23 cellular contexts compared by ENCODE assay signal in the genomic region with DNA sequence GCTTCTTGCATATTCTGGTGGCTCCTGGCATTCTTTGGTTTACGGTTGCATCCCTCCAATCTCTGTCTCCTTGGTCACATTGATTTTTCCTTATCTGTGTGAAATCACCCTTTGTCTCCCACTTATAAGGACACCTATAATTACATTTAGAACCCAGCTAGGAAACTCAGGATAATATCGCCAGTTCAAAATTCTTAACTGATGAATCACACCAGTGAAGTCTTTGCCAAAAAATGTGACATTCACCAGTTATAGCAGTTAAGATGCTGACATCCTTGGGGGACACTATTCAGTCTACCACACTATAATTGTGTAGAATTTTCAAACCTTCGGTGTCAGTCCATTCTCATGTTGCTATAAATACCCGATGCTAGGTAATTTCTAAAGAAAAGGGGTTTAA.
A peak's percentile ranks its signal among the peaks of the same experiment; 100 is the strongest.
DNase-seq lines count a peak whose midpoint lies in the region; ATAC-seq, FAIRE-seq and TF ChIP-seq lines count a peak whose summit lies in the region.
"Had no signal": no experiment of that assay in that cellular context is flagged by ENCODE, and none has a peak within 500 bp of the region (broad histone marks: within the 10 kb centered on the region; RNA-seq: fewer than 3 reads in every experiment).

No MANE protein-coding gene starts in this region.

- POLR2A ChIA-PET in IMR-90 (lab: Charles Lee; ENCODE audit: unreplicated experiment) (no interaction called here), HepG2 (lab: Yijun Ruan, JAX) (no interaction called here)

- intact Hi-C loops in IMR-90 (cut with micrococcal nuclease) (no loop called here), thyroid gland (cut with DNase I) (no loop called here), HepG2 (cut with micrococcal nuclease; ENCODE audit: unreplicated experiment) (no loop called here)

- peak overlapping the region; percentile 65; the same call in 1 of the 2 replicates for H2AK5ac ChIP-seq in IMR-90 (ENCODE audit: low read depth, low read length)

- H4K5ac ChIP-seq in IMR-90 (ENCODE audit: low read depth, low read length) = no peak overlapping the region; the same call in 1 of the 2 replicates

- H2BK15ac ChIP-seq in IMR-90 (ENCODE audit: low read depth, low read length) = 0 out of 3 replicates have a peak overlapping the region, but pooled peaks have one; percentile 4

- H3K14ac ChIP-seq in IMR-90 (replicated peaks; ENCODE audit: low read depth, low read length) = no peak overlapping the region

- H4K20me1 ChIP-seq in IMR-90 (ENCODE audit: insufficient read depth, low read length) = no peaks in the 10 kb centered on the region
- H4K20me1 ChIP-seq in HepG2 (ENCODE audit: insufficient read depth, low read length) = no peaks in the 10 kb centered on the region

- TF ChIP-seq POLR2A in IMR-90 (IDR thresholded peaks at IDR 0.05; ENCODE audit: low read depth, low read length) (no peak), thyroid gland (IDR thresholded peaks at IDR 0.05) (no peak), HepG2 (IDR thresholded peaks at IDR 0.05; ENCODE audit: insufficient read depth in 1 of 2, low read depth in 2 of 2, low read length in 2 of 2) (no peak)

- no peak overlapping the region for H3K56ac ChIP-seq in IMR-90 (ENCODE audit: extremely low read depth, insufficient read depth, low read length)

- BruUV-seq in IMR-90 (replicated peaks; lab: Mats Ljungman, UMichigan) (no TSS peak), HepG2 (replicated peaks; lab: Mats Ljungman, UMichigan) (no TSS peak)

- no peaks in the 10 kb centered on the region for H3K36me3 ChIP-seq in IMR-90 (ENCODE audit: control insufficient read depth, insufficient read depth, low read length)
- no peaks in the 10 kb centered on the region for H3K36me3 ChIP-seq in thyroid gland
- H3K36me3 ChIP-seq in HepG2 (replicated peaks in 1 of 2; ENCODE audit: control insufficient read depth in 1 of 2, insufficient read depth in 2 of 2, low read length in 2 of 2) = no peaks in the 10 kb centered on the region
- H3K36me3 ChIP-seq: MG63, stomach had no signal

- H3K4me3 ChIP-seq in AG10803 (ENCODE audit: low read length) = no peak overlapping the region
- no peak overlapping the region for H3K4me3 ChIP-seq in IMR-90 (ENCODE audit: insufficient read depth, low read depth, low read length)
- H3K4me3 ChIP-seq in astrocyte of the spinal cord (ENCODE audit: low read depth, low read length) = no peak overlapping the region
- H3K4me3 ChIP-seq in thyroid gland (replicated peaks in 1 of 3) = no peak overlapping the region
- H3K4me3 ChIP-seq in HepG2 (replicated peaks in 1 of 3; ENCODE audit: insufficient read depth in 1 of 3, low read depth in 2 of 3, low read length in 3 of 3) = no peak overlapping the region
- H3K4me3 ChIP-seq: MG63, stomach had no signal

- TF ChIP-seq RAD21 in IMR-90 (IDR thresholded peaks at IDR 0.05; ENCODE audit: low read length) (no peak), HepG2 (CRISPR knock-in tag; IDR thresholded peaks at IDR 0.05) (no peak)

- H3K9me3 ChIP-seq in IMR-90 (ENCODE audit: control insufficient read depth, insufficient read depth, low read length) (no peaks in the 10 kb centered on the region), thyroid gland (no peaks in the 10 kb centered on the region), HepG2 (ENCODE audit: low read length) (no peaks in the 10 kb centered on the region)
- H3K9me3 ChIP-seq: MG63, stomach had no signal

- FAIRE-seq in HepG2 (lab: Jason Lieb, UNC) = no peak

- H3K79me1 ChIP-seq in IMR-90 (ENCODE audit: low read depth in 1 of 2, low read length in 2 of 2) = no peaks in the 10 kb centered on the region

- H3K9me1 ChIP-seq in IMR-90 (ENCODE audit: insufficient read depth, low read length) = no peaks in the 10 kb centered on the region

- ATAC-seq in IMR-90 (ENCODE audit: low read depth) (no peak), HG02759 (IDR thresholded peaks at IDR 0.05; ENCODE audit: unreplicated experiment) (no peak), HepG2 (no peak)
- ATAC-seq: activated T-cell treated with anti-CD3 and anti-CD28 coated beads, Interleukin-2, amount 50 U/mL, for 4 hours; left cardiac atrium; naive thymus-derived CD4-positive, alpha-beta T cell; right cardiac atrium had no signal

- H4K91ac ChIP-seq in IMR-90 (ENCODE audit: insufficient read depth, low read depth, low read length) = no peak overlapping the region

- no peak overlapping the region; the same call in 1 of the 2 replicates for H2BK20ac ChIP-seq in IMR-90 (ENCODE audit: low read depth, low read length)

- no peaks in the 10 kb centered on the region for H3K27me3 ChIP-seq in IMR-90 (ENCODE audit: control insufficient read depth, insufficient read depth, low read length)
- H3K27me3 ChIP-seq in thyroid gland = no peaks in the 10 kb centered on the region
- H3K27me3 ChIP-seq in HepG2 (ENCODE audit: control insufficient read depth in 1 of 2, insufficient read depth in 2 of 2, low read length in 2 of 2) = no peaks in the 10 kb centered on the region
- H3K27me3 ChIP-seq: MG63, stomach had no signal

- H3K23ac ChIP-seq in IMR-90 (ENCODE audit: low read depth, low read length) = no peak overlapping the region

- TF ChIP-seq EP300 in HepG2 (IDR thresholded peaks at IDR 0.05; ENCODE audit: low read depth in 2 of 2, low read length in 2 of 2) = no peak
- no peak for TF ChIP-seq EP300 in HepG2 (CRISPR knock-in tag; IDR thresholded peaks at IDR 0.05; ENCODE audit: borderline replicate concordance)

- in situ Hi-C loops in IMR-90 (cut with MboI; ENCODE audit: low sequenced_read_pairs) = no loop called here
- in situ Hi-C loops in astrocyte of the spinal cord (cut with HindIII; ENCODE audit: low sequenced_read_pairs) = no loop called here
- in situ Hi-C loops in HepG2 (cut with HindIII; ENCODE audit: extremely low pct_ligation_motif_present, low pct_unique_long_range_greater_than_20kb) = no loop called here

- peak overlapping the region; percentile 4; the same call in 1 of the 2 replicates for H2BK120ac ChIP-seq in IMR-90 (ENCODE audit: low read depth, low read length)

- peak overlapping the region; percentile 8; the same call in 1 of the 2 replicates for H3K18ac ChIP-seq in IMR-90 (ENCODE audit: low read depth, low read length)

- dilution Hi-C loops in IMR-90 (cut with HindIII; ENCODE audit: low sequenced_read_pairs, unreplicated experiment) = no loop called here

- H3K4me2 ChIP-seq in IMR-90 (ENCODE audit: low read depth, low read length) (no peak overlapping the region), HepG2 (ENCODE audit: low read depth, low read length) (no peak overlapping the region)

- no peak overlapping the region for H3K4ac ChIP-seq in IMR-90 (ENCODE audit: low read depth, low read length)

- H3K4me1 ChIP-seq in IMR-90 (ENCODE audit: control insufficient read depth, insufficient read depth, low read length) (peaks cover 2% of the 10 kb centered on the region; the same call in 1 of the 2 replicates), thyroid gland (no peaks in the 10 kb centered on the region), HepG2 (ENCODE audit: insufficient read depth, low read length) (no peaks in the 10 kb centered on the region)
- H3K4me1 ChIP-seq: stomach had no signal

- no peak overlapping the region for H3K9ac ChIP-seq in IMR-90 (ENCODE audit: low read depth, low read length)
- H3K9ac ChIP-seq in HepG2 (ENCODE audit: insufficient read depth, low read depth, low read length) = no peak overlapping the region

- CTCF ChIA-PET in IMR-90 (lab: Yijun Ruan, JAX) (no interaction called here), HepG2 (lab: Yijun Ruan, JAX; ENCODE audit: low intra/inter-chr PET ratio, low total read pairs) (no interaction called here)

- no peak overlapping the region for H2AK9ac ChIP-seq in IMR-90 (replicated peaks; ENCODE audit: low read depth, low read length, poor library complexity)

- DNase-seq in AG10803 (ENCODE audit: low read depth) = peak; percentile 14
- DNase-seq in IMR-90 = peak; percentile 21
- DNase-seq in astrocyte of the spinal cord (ENCODE audit: low read depth, low spot score) = peak; percentile 24
- peak; percentile 38 for DNase-seq in kidney tubule cell (ENCODE audit: low spot score)
- DNase-seq in stimulated activated CD4-positive, alpha-beta T cell treated with anti-CD3 and anti-CD28 coated beads, Interleukin-1b, Interleukin-23, amount 100 ng/mL, for 48 hours = no peak
- DNase-seq in thyroid gland = no peak
- DNase-seq in HepG2 (ENCODE audit: low spot score) = no peak
- DNase-seq: activated CD4-positive, alpha-beta T cell treated with anti-CD3 and anti-CD28 coated beads for 1 hour; activated CD8-positive, alpha-beta memory T cell treated with anti-CD3 and anti-CD28 coated beads for 24 hours; activated naive CD4-positive, alpha-beta T cell treated with anti-CD3 and anti-CD28 coated beads, Interleukin-2, amount 10 ng/mL, durations not matched to agents 7 days and 5 days; activated T-cell treated with anti-CD3 and anti-CD28 coated beads, Interleukin-2, amount 50 U/mL, for 4 hours; anterior cingulate cortex; effector CD8-positive, alpha-beta T cell; H7; left cardiac atrium; MG63; naive thymus-derived CD4-positive, alpha-beta T cell; NCI-H1417; NCI-H510A; right cardiac atrium; stimulated activated CD4-positive, alpha-beta T cell treated with anti-CD3 and anti-CD28 coated beads, Interleukin-12 subunit alpha, Interleukin-12 subunit beta, amount 100 ng/mL, for 4 hours; stomach had no signal

- no peak overlapping the region for H4K8ac ChIP-seq in IMR-90 (ENCODE audit: low read depth in 2 of 2, low read length in 2 of 2)

- no CpG with 5 or more reads among the region's 4 CpGs for WGBS in IMR-90 (ENCODE audit: extremely low coverage in 2 of 2, insufficient read length in 1 of 2), 2 experiments
- 84 to 90% methylated on average over 4 of the region's 4 CpGs for WGBS in thyroid gland, 2 donors
- WGBS in HepG2 (ENCODE audit: low lambda C conversion rate) = 13% methylated on average over 4 of the region's 4 CpGs

- H2BK5ac ChIP-seq in IMR-90 (ENCODE audit: low read depth, low read length, poor library complexity, severe bottlenecking) = no peak overlapping the region

- H3K79me2 ChIP-seq in HepG2 (ENCODE audit: insufficient read depth, low read length) = no peaks in the 10 kb centered on the region

- H3K27ac ChIP-seq in IMR-90 (ENCODE audit: insufficient read depth, low read length) (no peak overlapping the region), thyroid gland (no peak overlapping the region), HepG2 (ENCODE audit: extremely low read length, insufficient read depth, low read length) (no peak overlapping the region)
- H3K27ac ChIP-seq: stomach had no signal

- H2AFZ ChIP-seq in IMR-90 (replicated peaks; ENCODE audit: low read length, poor library complexity) (no peak overlapping the region), HepG2 (ENCODE audit: low read length) (no peak overlapping the region)

- TF ChIP-seq CTCF in AG10803 (conservative IDR thresholded peaks at IDR 0.05; ENCODE audit: low read length) = no peak
- TF ChIP-seq CTCF in IMR-90 (conservative IDR thresholded peaks at IDR 0.05; ENCODE audit: low read depth, low read length) = no peak
- no peak for TF ChIP-seq CTCF in astrocyte of the spinal cord (IDR thresholded peaks at IDR 0.05; ENCODE audit: low read depth, low read length)
- no peak for TF ChIP-seq CTCF in thyroid gland (IDR thresholded peaks at IDR 0.05)
- TF ChIP-seq CTCF in HepG2 (CRISPR knock-in tag; IDR thresholded peaks at IDR 0.05) = no peak

TF ChIP-seq in IMR-90, 13 proteins besides CTCF, POLR2A, EP300 and RAD21 (continues in another document):
- no peak for TF ChIP-seq MXI1 (IDR thresholded peaks at IDR 0.05; ENCODE audit: borderline replicate concordance, low read depth, low read length)

Comparison
In these comparisons a context has a peak if more than half of its experiments do, and no peak if none do; other contexts are left out.
1. DNase-seq: peak in AG10803 (single experiment), IMR-90 (single experiment), astrocyte of the spinal cord (single experiment) and kidney tubule cell (single experiment); none in stimulated activated CD4-positive, alpha-beta T cell treated with anti-CD3 and anti-CD28 coated beads, Interleukin-1b, Interleukin-23, amount 100 ng/mL, for 48 hours (single experiment), thyroid gland (0 of 2) and HepG2 (single experiment).